8 cellular contexts compared by ENCODE assay signal in the genomic region with DNA sequence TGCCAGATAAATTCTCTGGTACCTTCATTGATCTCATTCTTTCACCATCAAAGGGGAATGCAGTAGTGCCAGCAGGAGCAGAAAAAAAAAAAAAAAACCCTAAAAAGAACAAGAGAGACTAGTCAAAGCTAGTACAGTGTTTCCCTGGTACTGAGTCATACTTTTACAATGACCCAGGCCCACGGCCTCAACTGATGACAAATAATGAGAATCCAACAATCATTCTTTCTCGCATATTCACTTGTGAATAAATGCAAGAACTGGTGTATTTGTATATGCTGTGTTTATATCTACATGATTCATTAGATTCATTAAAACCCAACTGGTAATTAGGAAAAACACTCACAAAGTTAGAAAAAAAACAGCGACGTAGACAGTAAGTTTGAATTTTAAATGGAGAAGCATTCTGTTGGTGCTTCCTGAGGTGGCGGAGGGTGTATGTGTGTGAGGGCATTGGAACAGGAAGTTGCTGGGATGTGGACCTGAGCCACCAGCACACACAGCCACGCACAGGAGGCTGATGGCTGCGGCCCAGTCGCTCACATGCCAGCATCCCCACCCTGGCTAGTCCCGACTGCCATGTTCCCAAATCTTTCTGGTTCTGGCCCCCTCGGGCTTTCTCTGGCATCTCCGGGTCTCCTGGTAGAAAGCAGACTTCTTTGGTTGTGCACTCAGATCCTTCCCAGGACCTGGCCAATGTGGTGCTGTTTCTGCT.
DNase-seq lines count a peak whose midpoint lies in the region; ATAC-seq and TF ChIP-seq lines count a peak whose summit lies in the region.

No MANE protein-coding gene starts in this region.

- peak overlapping the region; percentile 79 for H3K27ac ChIP-seq in KOPT-K1 (ENCODE audit: low read depth, low read length, poor library complexity, severe bottlenecking)
- no peak overlapping the region for H3K27ac ChIP-seq in neuronal stem cell (replicated peaks; ENCODE audit: low read length)
- H3K27ac ChIP-seq in tibial artery: no peak overlapping the region

- no peaks in the 10 kb centered on the region for H3K27me3 ChIP-seq in neuronal stem cell (ENCODE audit: control insufficient read depth in 3 of 3, insufficient read depth in 3 of 3, low read depth in 1 of 3, low read length in 3 of 3)
- H3K27me3 ChIP-seq in tibial artery: no peaks in the 10 kb centered on the region

- H3K9ac ChIP-seq in neuronal stem cell (ENCODE audit: low read depth, low read length, poor library complexity): no peak overlapping the region

- H3K4me3 ChIP-seq in neuronal stem cell (ENCODE audit: low read length in 2 of 2) (no peak overlapping the region), tibial artery (no peak overlapping the region)

- no peaks in the 10 kb centered on the region for H3K9me3 Mint-ChIP-seq in activated naive CD8-positive, alpha-beta T cell treated with anti-CD3 and anti-CD28 coated beads, Interleukin-2, amount 50 U/mL, for 24 hours

- H3K23ac ChIP-seq in neuronal stem cell (ENCODE audit: low read depth, low read length, poor library complexity): no peak overlapping the region

- no peak for TF ChIP-seq CTCF in tibial artery (IDR thresholded peaks at IDR 0.05)

- H3K14ac ChIP-seq in neuronal stem cell (ENCODE audit: low read length): no peak overlapping the region

- no peak overlapping the region for H4K91ac ChIP-seq in neuronal stem cell (ENCODE audit: low read depth, low read length, poor library complexity)

- H4K8ac ChIP-seq in neuronal stem cell (ENCODE audit: low read depth, low read length): no peak overlapping the region

- no peaks in the 10 kb centered on the region for H3K27me3 Mint-ChIP-seq in activated naive CD8-positive, alpha-beta T cell treated with anti-CD3 and anti-CD28 coated beads, Interleukin-2, amount 50 U/mL, for 24 hours

- H2AK5ac ChIP-seq in neuronal stem cell (ENCODE audit: low read depth, low read length): no peak overlapping the region

- H3K4me2 ChIP-seq in neuronal stem cell (ENCODE audit: insufficient read depth, low read length, poor library complexity, severe bottlenecking): no peak overlapping the region

- DNase-seq in EL (peak; percentile 88), neuronal stem cell (ENCODE audit: low spot score) (no peak), NCI-H128 (lab: John Stamatoyannopoulos, UW; ENCODE audit: unreplicated experiment) (no peak), tibial artery (no peak), NCI-H526 (lab: John Stamatoyannopoulos, UW) (no peak)
- DNase-seq in activated naive CD8-positive, alpha-beta T cell treated with anti-CD3 and anti-CD28 coated beads, Interleukin-2, amount 50 U/mL, for 24 hours: peak; percentile 28

- no peak overlapping the region for H2BK5ac ChIP-seq in neuronal stem cell (ENCODE audit: low read length)

- no peak overlapping the region for H2BK12ac ChIP-seq in neuronal stem cell (ENCODE audit: low read length)

- H3K4me1 ChIP-seq in neuronal stem cell (ENCODE audit: control insufficient read depth in 2 of 2, insufficient read depth in 1 of 2, low read depth in 1 of 2, low read length in 2 of 2): peaks cover 14 to 22% of the 10 kb centered on the region in 2 donors
- H3K4me1 ChIP-seq in tibial artery: peaks cover 0 to 19% (median 12%) of the 10 kb centered on the region in 4 donors

- H3K4ac ChIP-seq in neuronal stem cell (ENCODE audit: low read length): no peak overlapping the region

- H2AFZ ChIP-seq in neuronal stem cell (ENCODE audit: low read length): no peak overlapping the region

- peak overlapping the region; percentile 94 for H3K27ac Mint-ChIP-seq in activated naive CD8-positive, alpha-beta T cell treated with anti-CD3 and anti-CD28 coated beads, Interleukin-2, amount 50 U/mL, for 24 hours

- peak overlapping the region; percentile 10 for H2BK15ac ChIP-seq in neuronal stem cell (ENCODE audit: low read length)

- H3K36me3 ChIP-seq in KOPT-K1 (ENCODE audit: insufficient read depth, low read length) (no peaks in the 10 kb centered on the region), neuronal stem cell (replicated peaks in 1 of 2; ENCODE audit: control insufficient read depth in 2 of 2, insufficient read depth in 2 of 2, low read length in 2 of 2) (no peaks in the 10 kb centered on the region), tibial artery (no peaks in the 10 kb centered on the region)

- H3K4me1 Mint-ChIP-seq in activated naive CD8-positive, alpha-beta T cell treated with anti-CD3 and anti-CD28 coated beads, Interleukin-2, amount 50 U/mL, for 24 hours: peaks cover 69% of the 10 kb centered on the region

- H3K36me3 Mint-ChIP-seq in activated naive CD8-positive, alpha-beta T cell treated with anti-CD3 and anti-CD28 coated beads, Interleukin-2, amount 50 U/mL, for 24 hours (ENCODE audit: low read depth): no peaks in the 10 kb centered on the region

- no peaks in the 10 kb centered on the region for H3K9me3 ChIP-seq in KOPT-K1 (ENCODE audit: insufficient read depth, low read length, poor library complexity, severe bottlenecking)
- H3K9me3 ChIP-seq in neuronal stem cell (replicated peaks in 1 of 2; ENCODE audit: control insufficient read depth in 2 of 2, insufficient read depth in 1 of 2, low read depth in 1 of 2, low read length in 2 of 2): peaks cover 0 to 3% of the 10 kb centered on the region in 2 donors
- no peaks in the 10 kb centered on the region for H3K9me3 ChIP-seq in tibial artery

- H3K79me1 ChIP-seq in neuronal stem cell (ENCODE audit: low read depth, low read length): no peaks in the 10 kb centered on the region

- intact Hi-C loops in tibial artery (cut with DNase I; ENCODE audit: low total_unique reads): no loop called here

- H2BK120ac ChIP-seq in neuronal stem cell (ENCODE audit: low read depth, low read length): no peak overlapping the region

- no CpG with 5 or more reads among the region's 11 CpGs for WGBS in neuronal stem cell (ENCODE audit: extremely low coverage in 2 of 2, insufficient read length in 2 of 2, insufficient replicate concordance in 1 of 2), 2 donors

- peak overlapping the region; percentile 15 for H3K18ac ChIP-seq in neuronal stem cell (ENCODE audit: low read length)

- ATAC-seq in GM21528 (IDR thresholded peaks at IDR 0.05; ENCODE audit: low FRiP score, unreplicated experiment): peak; percentile 45
- ATAC-seq in activated naive CD8-positive, alpha-beta T cell treated with anti-CD3 and anti-CD28 coated beads, Interleukin-2, amount 50 U/mL, for 24 hours: peak; percentile 86

- H3K4me3 Mint-ChIP-seq in activated naive CD8-positive, alpha-beta T cell treated with anti-CD3 and anti-CD28 coated beads, Interleukin-2, amount 50 U/mL, for 24 hours: peak overlapping the region; percentile 27

Comparison
In these comparisons a context has a peak if more than half of its experiments do, and no peak if none do; other contexts are left out.
1. DNase-seq: peak in EL (single experiment) and activated naive CD8-positive, alpha-beta T cell treated with anti-CD3 and anti-CD28 coated beads, Interleukin-2, amount 50 U/mL, for 24 hours (single experiment); none in neuronal stem cell (single experiment), NCI-H128 (single experiment), tibial artery (0 of 2) and NCI-H526 (0 of 2).